ENCODE assay signal across 23 cellular contexts in genomic region chr10:93652857-93653256, GRCh38. TPM values are rescaled to one million over a fixed set of nuclear protein-coding genes. Genes with fewer than 3 reads are reported as not detected.
DNase-seq lines count a peak whose midpoint lies in the region; ATAC-seq, FAIRE-seq and TF ChIP-seq lines count a peak whose summit lies in the region.
"Had no signal": no experiment of that assay in that cellular context is flagged by ENCODE, and none has a peak within 500 bp of the region (broad histone marks: within the 10 kb centered on the region; RNA-seq: fewer than 3 reads in every experiment).

No MANE protein-coding gene starts in this region.

- H3K4me1 ChIP-seq in SK-N-SH (ENCODE audit: control insufficient read depth in 1 of 2, insufficient read depth in 2 of 2, low read depth in 1 of 2, low read length in 1 of 2) (no peaks in the 10 kb centered on the region), ascending aorta (peaks cover 0 to 4% of the 10 kb centered on the region in 2 donors), mesenchymal stem cell (ENCODE audit: control insufficient read depth, insufficient read depth, low read depth, low read length) (peaks cover 1% of the 10 kb centered on the region)
- H3K4me1 ChIP-seq: esophagus muscularis mucosa had no signal

- 70% methylated on average over 1 of the region's 1 CpG for WGBS in SK-N-SH (ENCODE audit: low lambda C conversion rate)
- 83% methylated on average over 1 of the region's 1 CpG for WGBS in mesenchymal stem cell

- no peak for FAIRE-seq in RCC 7860 (lab: Jason Lieb, UNC)
- FAIRE-seq: islet of Langerhans had no signal

- H3K9ac ChIP-seq in SK-N-SH (no peak overlapping the region), mesenchymal stem cell (ENCODE audit: low read length) (no peak overlapping the region)

- H3K27ac ChIP-seq in SK-N-SH (ENCODE audit: low read depth in 2 of 2, low read length in 1 of 2) (no peak overlapping the region), ascending aorta (peak overlapping the region; percentile 46 to 57), mesenchymal stem cell (ENCODE audit: low read length, poor library complexity, severe bottlenecking) (no peak overlapping the region)
- H3K27ac ChIP-seq: 22Rv1, esophagus muscularis mucosa had no signal

- H2BK5ac ChIP-seq in mesenchymal stem cell (ENCODE audit: low read depth, low read length, poor library complexity, severe bottlenecking) = no peak overlapping the region

- H3K9me3 ChIP-seq in SK-N-SH (no peaks in the 10 kb centered on the region), ascending aorta (no peaks in the 10 kb centered on the region), mesenchymal stem cell (ENCODE audit: control insufficient read depth, low read length) (no peaks in the 10 kb centered on the region)
- H3K9me3 ChIP-seq: esophagus muscularis mucosa had no signal

- H3K4me2 ChIP-seq in SK-N-SH = no peak overlapping the region
- no peak overlapping the region for H3K4me2 ChIP-seq in mesenchymal stem cell (ENCODE audit: low read length, poor library complexity, severe bottlenecking)

- no peak overlapping the region for H2AK5ac ChIP-seq in mesenchymal stem cell (ENCODE audit: low read length, severe bottlenecking)

- H3K27me3 Mint-ChIP-seq in CD14-positive monocyte (ENCODE audit: low read depth in 3 of 3) = peaks cover 1 to 2% (median 2%) of the 10 kb centered on the region in 3 donors
- H3K27me3 Mint-ChIP-seq: activated B cell treated with CpG ODN at 0.5 μM for 24 hours had no signal

- H3K14ac ChIP-seq in mesenchymal stem cell (ENCODE audit: low read length in 2 of 2) = no peak overlapping the region

- no peak overlapping the region for H2BK12ac ChIP-seq in mesenchymal stem cell (ENCODE audit: low read length in 2 of 2)

- no peak overlapping the region for H3K18ac ChIP-seq in mesenchymal stem cell (ENCODE audit: low read depth in 1 of 2, low read length in 2 of 2)

- TF ChIP-seq CTCF in SK-N-SH (IDR thresholded peaks at IDR 0.05) (no peak), ascending aorta (IDR thresholded peaks at IDR 0.05) (no peak), fibroblast of mammary gland (conservative IDR thresholded peaks at IDR 0.05; ENCODE audit: control insufficient read depth, insufficient read depth, low read depth, low read length) (no peak), CD14-positive monocyte (IDR thresholded peaks at IDR 0.05) (no peak)

- peaks cover 0 to 2% of the 10 kb centered on the region in 2 donors for H3K36me3 Mint-ChIP-seq in CD14-positive monocyte
- H3K36me3 Mint-ChIP-seq: activated naive CD4-positive, alpha-beta T cell treated with anti-CD3 and anti-CD28 coated beads, Interleukin-2, amount 50 U/mL, for 72 hours; CD4-positive, CD25-positive, alpha-beta regulatory T cell had no signal

- H2BK120ac ChIP-seq in mesenchymal stem cell (ENCODE audit: low read depth, low read length) = no peak overlapping the region

- no peaks in the 10 kb centered on the region for H3K9me2 ChIP-seq in SK-N-SH

- no peaks in the 10 kb centered on the region for H3K79me2 ChIP-seq in SK-N-SH (ENCODE audit: insufficient read depth)

- no peak overlapping the region for H4K91ac ChIP-seq in mesenchymal stem cell (ENCODE audit: low read length)

- H4K20me1 ChIP-seq in SK-N-SH (ENCODE audit: insufficient read depth) = no peaks in the 10 kb centered on the region

- DNase-seq in SK-N-SH = no peak
- DNase-seq in ascending aorta (ENCODE audit: low spot score in 2 of 2) = no peak
- DNase-seq in fibroblast of mammary gland (ENCODE audit: low read depth) = peak; percentile 33
- no peak for DNase-seq in activated CD4-positive, alpha-beta T cell treated with anti-CD3 and anti-CD28 coated beads for 1 hour
- DNase-seq in mesenchymal stem cell = no peak
- DNase-seq in CD14-positive monocyte (ENCODE audit: low spot score) = no peak
- no peak for DNase-seq in RCC 7860 (ENCODE audit: low spot score)
- DNase-seq: activated B cell treated with CpG ODN at 0.5 μM for 24 hours; activated T-cell treated with anti-CD3 and anti-CD28 coated beads, Interleukin-2, amount 50 U/mL, for 72 hours; CD4-positive, CD25-positive, alpha-beta regulatory T cell; DMS53; GOT3; mesendoderm; NCI-H2081 treated with DMSO at 0.1 percent for 48 hours; NCI-H524 had no signal

- no peak overlapping the region for H3K4me3 ChIP-seq in SK-N-SH (ENCODE audit: low read depth in 2 of 2, low read length in 1 of 2)
- no peak overlapping the region for H3K4me3 ChIP-seq in ascending aorta
- H3K4me3 ChIP-seq in fibroblast of mammary gland (ENCODE audit: control insufficient read depth, low read depth, low read length) = no peak overlapping the region
- H3K4me3 ChIP-seq in mesenchymal stem cell (ENCODE audit: insufficient read depth in 1 of 2, low read depth in 1 of 2, low read length in 2 of 2) = no peak overlapping the region
- H3K4me3 ChIP-seq: esophagus muscularis mucosa had no signal

- no peak for TF ChIP-seq EP300 in SK-N-SH (IDR thresholded peaks at IDR 0.05; ENCODE audit: borderline replicate concordance in 1 of 2, low read depth in 1 of 2, low read length in 1 of 2)

- intact Hi-C loops in ascending aorta (cut with DNase I) (no loop called here), CD14-positive monocyte (cut with micrococcal nuclease) (no loop called here)

- no peak overlapping the region for H3K4ac ChIP-seq in mesenchymal stem cell (ENCODE audit: low read depth in 1 of 2, low read length in 2 of 2)

- H3K36me3 ChIP-seq in SK-N-SH (replicated peaks in 1 of 2; ENCODE audit: control insufficient read depth in 1 of 2, insufficient read depth in 2 of 2, low read length in 1 of 2) (no peaks in the 10 kb centered on the region), ascending aorta (no peaks in the 10 kb centered on the region), mesenchymal stem cell (ENCODE audit: control insufficient read depth in 1 of 2, insufficient read depth in 2 of 2, low read depth in 1 of 2, low read length in 2 of 2) (no peaks in the 10 kb centered on the region)
- H3K36me3 ChIP-seq: esophagus muscularis mucosa had no signal

- no peak overlapping the region for H3K23ac ChIP-seq in mesenchymal stem cell (ENCODE audit: low read length in 2 of 2)

- no peak overlapping the region for H4K8ac ChIP-seq in mesenchymal stem cell (ENCODE audit: low read length)

- no peak overlapping the region; the same call in 1 of the 2 replicates for H2AFZ ChIP-seq in SK-N-SH (ENCODE audit: low read depth)
- H2AFZ ChIP-seq in mesenchymal stem cell (ENCODE audit: low read depth, low read length) = no peak overlapping the region

- peaks cover 6 to 16% (median 9%) of the 10 kb centered on the region in 7 donors for H3K9me3 Mint-ChIP-seq in CD14-positive monocyte
- H3K9me3 Mint-ChIP-seq: activated B cell treated with CpG ODN at 0.5 μM for 24 hours; activated naive CD4-positive, alpha-beta T cell treated with anti-CD3 and anti-CD28 coated beads, Interleukin-2, amount 50 U/mL, for 72 hours; activated T-cell treated with anti-CD3 and anti-CD28 coated beads, Interleukin-2, amount 50 U/mL, for 72 hours had no signal

- no peak overlapping the region for H3K27ac Mint-ChIP-seq in CD14-positive monocyte
- H3K27ac Mint-ChIP-seq: activated B cell treated with CpG ODN at 0.5 μM for 24 hours; activated naive CD4-positive, alpha-beta T cell treated with anti-CD3 and anti-CD28 coated beads, Interleukin-2, amount 50 U/mL, for 72 hours; activated T-cell treated with anti-CD3 and anti-CD28 coated beads, Interleukin-2, amount 50 U/mL, for 72 hours; CD4-positive, CD25-positive, alpha-beta regulatory T cell had no signal

- no peak overlapping the region for H3K4me3 Mint-ChIP-seq in CD14-positive monocyte
- H3K4me3 Mint-ChIP-seq: activated B cell treated with CpG ODN at 0.5 μM for 24 hours; activated T-cell treated with anti-CD3 and anti-CD28 coated beads, Interleukin-2, amount 50 U/mL, for 72 hours; CD4-positive, CD25-positive, alpha-beta regulatory T cell had no signal

- TF ChIP-seq RAD21 in SK-N-SH (IDR thresholded peaks at IDR 0.05; ENCODE audit: low read length) = no peak

- CTCF ChIA-PET in SK-N-SH (lab: Yijun Ruan, JAX) = no interaction called here

- H3K4me1 Mint-ChIP-seq in CD14-positive monocyte = no peaks in the 10 kb centered on the region
- H3K4me1 Mint-ChIP-seq: activated B cell treated with CpG ODN at 0.5 μM for 24 hours; CD4-positive, CD25-positive, alpha-beta regulatory T cell had no signal

- no peaks in the 10 kb centered on the region for H3K79me1 ChIP-seq in mesenchymal stem cell (replicated peaks; ENCODE audit: low read length, poor library complexity, severe bottlenecking)

- ATAC-seq in SK-N-SH treated with all-trans-retinoic acid at 6 μM for 48 hours = no peak
- ATAC-seq: activated naive CD4-positive, alpha-beta T cell treated with anti-CD3 and anti-CD28 coated beads, Interleukin-2, amount 50 U/mL, for 72 hours; activated T-cell treated with anti-CD3 and anti-CD28 coated beads, Interleukin-2, amount 50 U/mL, for 72 hours had no signal

- no peaks in the 10 kb centered on the region for H3K27me3 ChIP-seq in SK-N-SH (ENCODE audit: insufficient read depth)
- H3K27me3 ChIP-seq in ascending aorta = no peaks in the 10 kb centered on the region
- no peaks in the 10 kb centered on the region for H3K27me3 ChIP-seq in mesenchymal stem cell (ENCODE audit: control insufficient read depth in 1 of 2, insufficient read depth in 1 of 2, low read length in 2 of 2)
- H3K27me3 ChIP-seq: esophagus muscularis mucosa had no signal

- no peaks in the 10 kb centered on the region for H3F3A ChIP-seq in SK-N-SH (replicated peaks; ENCODE audit: insufficient read depth)

- no peak overlapping the region for H2BK15ac ChIP-seq in mesenchymal stem cell (ENCODE audit: low read depth, poor library complexity, severe bottlenecking)

- POLR2A ChIA-PET in SK-N-SH (lab: Yijun Ruan, JAX) = no interaction called here

TF ChIP-seq in SK-N-SH treated with all-trans-retinoic acid at 6 μM for 48 hours, 23 proteins besides CTCF, POLR2A, EP300 and RAD21 (continues in another document):
- TF ChIP-seq GLIS3 (CRISPR knock-in tag; IDR thresholded peaks at IDR 0.05) = no peak

RNA-seq across cellular contexts. Expression of gene PDE6C, which starts 40.5 kb away (rescaled TPM):
- not detected in 2 replicates for polyA plus RNA-seq in SK-N-SH (2012; rRNA removed)
- not detected in 2 replicates for polyA plus RNA-seq in SK-N-SH (2012; cell fraction: cytosol; rRNA removed)
- not detected in 2 replicates for polyA plus RNA-seq in SK-N-SH (2012; cell fraction: nucleus; rRNA removed)
- not detected for total RNA-seq in ascending aorta
- polyA plus RNA-seq in mesenchymal stem cell (2013, experiment 1 of 2) = not detected
- not detected for polyA plus RNA-seq in mesenchymal stem cell (2013, experiment 2 of 2)
- polyA plus RNA-seq in CD14-positive monocyte = not detected
- total RNA-seq: activated B cell treated with CpG ODN at 0.5 μM for 24 hours; activated naive CD4-positive, alpha-beta T cell treated with anti-CD3 and anti-CD28 coated beads, Interleukin-2, amount 50 U/mL, for 72 hours; activated T-cell treated with anti-CD3 and anti-CD28 coated beads, Interleukin-2, amount 50 U/mL, for 72 hours; cardiac septum; CD4-positive, CD25-positive, alpha-beta regulatory T cell; esophagus muscularis mucosa; T-helper 2 cell treated with Interferon-gamma antibody and Interleukin-4, amounts not matched to agents 100 ng/mL and 5 ng/mL, for 36 hours had no signal
- polyA plus RNA-seq: CD4-positive, CD25-positive, alpha-beta regulatory T cell; neural cell had no signal

RNA-seq across cellular contexts. Expression of gene FRA10AC1, which starts 49.5 kb away (rescaled TPM):
- polyA plus RNA-seq in SK-N-SH (2012; rRNA removed) = 3.9 and 4.1 TPM in 2 replicates
- 3.1 and 4.9 TPM in 2 replicates for polyA plus RNA-seq in SK-N-SH (2012; cell fraction: cytosol; rRNA removed)
- 12.7 and 13.6 TPM in 2 replicates for polyA plus RNA-seq in SK-N-SH (2012; cell fraction: nucleus; rRNA removed)
- total RNA-seq in ascending aorta = 1.7 TPM
- 31.3 TPM for polyA plus RNA-seq in mesenchymal stem cell (2013, experiment 1 of 2)
- polyA plus RNA-seq in mesenchymal stem cell (2013, experiment 2 of 2) = 32.4 TPM
- 1 to 10 TPM in 1 of 2 donors, under 1 TPM in 1; 0.95 to 2.0 TPM for polyA plus RNA-seq in CD14-positive monocyte

RNA-seq across cellular contexts. Expression of gene RBP4, which starts 51.8 kb away (rescaled TPM):
- polyA plus RNA-seq in SK-N-SH (2012; rRNA removed) = not detected in 2 replicates
- polyA plus RNA-seq in SK-N-SH (2012; cell fraction: cytosol; rRNA removed) = 0.01 and 0.06 TPM in 2 replicates
- 0.09 TPM in 1 of 2 replicates, not detected in the other for polyA plus RNA-seq in SK-N-SH (2012; cell fraction: nucleus; rRNA removed)
- total RNA-seq in ascending aorta = 58.0 TPM
- polyA plus RNA-seq in mesenchymal stem cell (2013, experiment 1 of 2) = 0.17 TPM
- polyA plus RNA-seq in mesenchymal stem cell (2013, experiment 2 of 2) = 0.21 TPM
- under 1 TPM in 1 of 2 donors, not detected in 1; 0.64 TPM for polyA plus RNA-seq in CD14-positive monocyte
- total RNA-seq: activated B cell treated with CpG ODN at 0.5 μM for 24 hours; activated naive CD4-positive, alpha-beta T cell treated with anti-CD3 and anti-CD28 coated beads, Interleukin-2, amount 50 U/mL, for 72 hours; activated T-cell treated with anti-CD3 and anti-CD28 coated beads, Interleukin-2, amount 50 U/mL, for 72 hours; CD4-positive, CD25-positive, alpha-beta regulatory T cell; T-helper 2 cell treated with Interferon-gamma antibody and Interleukin-4, amounts not matched to agents 100 ng/mL and 5 ng/mL, for 36 hours had no signal
- polyA plus RNA-seq: CD4-positive, CD25-positive, alpha-beta regulatory T cell had no signal

Comparison
In these comparisons a context has a peak if more than half of its experiments do, and no peak if none do; other contexts are left out.
1. H3K27ac ChIP-seq: peak in ascending aorta (2 of 2); none in SK-N-SH (0 of 2) and mesenchymal stem cell (single experiment).